Comparison of ENCODE assay signal across 31 cellular contexts in genomic region chr18:48029296-48029986, GRCh38.
"Had no signal": no experiment of that assay in that cellular context is flagged by ENCODE, and none has a peak within 500 bp of the region (broad histone marks: within the 10 kb centered on the region; RNA-seq: fewer than 3 reads in every experiment).

No MANE protein-coding gene starts in this region.

- H3K79me2 ChIP-seq: hepatocyte had no signal

- H3K9ac ChIP-seq: neural progenitor cell had no signal

- DNase-seq: activated CD4-positive, alpha-beta T cell treated with anti-CD3 and anti-CD28 coated beads for 1 hour; activated CD4-positive, alpha-beta T cell treated with anti-CD3 and anti-CD28 coated beads, Interleukin-2, amount 10 ng/mL, durations not matched to agents 7 days and 5 days; activated CD8-positive, alpha-beta T cell treated with anti-CD3 and anti-CD28 coated beads for 36 hours; activated naive CD4-positive, alpha-beta T cell treated with Interleukin-2 at 50 U/mL for 16 hours; activated naive CD8-positive, alpha-beta T cell treated with anti-CD3 and anti-CD28 coated beads for 36 hours; activated T-cell treated with anti-CD3 and anti-CD28 coated beads, Interleukin-2, amount 50 U/mL, for 48 hours; body of pancreas; dorsolateral prefrontal cortex; effector memory CD8-positive, alpha-beta T cell; erythroblast; islet precursor cell; mesendoderm; natural killer cell; right lobe of liver; stimulated activated CD4-positive, alpha-beta T cell treated with anti-CD3 and anti-CD28 coated beads, Interleukin-1b, Interleukin-23, amount 100 ng/mL, for 48 hours; stimulated activated CD4-positive, alpha-beta T cell treated with anti-CD3 and anti-CD28 coated beads, Interleukin-4, amount 100 ng/mL, for 4 hours; stimulated activated CD8-positive, alpha-beta memory T cell treated with anti-CD3 and anti-CD28 coated beads, Interleukin-4, amount 100 ng/mL, for 48 hours; T-helper 17 cell; T1000; transverse colon had no signal

- H2AFZ ChIP-seq: hepatocyte, neural progenitor cell had no signal

- H3K9me3 ChIP-seq: adrenal gland, body of pancreas, gastroesophageal sphincter, right lobe of liver, suprapubic skin, transverse colon had no signal

- H3K4me1 ChIP-seq: body of pancreas, right lobe of liver had no signal

- H3K36me3 ChIP-seq: adrenal gland, cardiac muscle cell, gastroesophageal sphincter, neural progenitor cell, right lobe of liver, transverse colon had no signal

- H3K27me3 ChIP-seq: adrenal gland, body of pancreas, cardiac muscle cell, dorsolateral prefrontal cortex, gastroesophageal sphincter, hepatocyte, neural progenitor cell, right lobe of liver, suprapubic skin, transverse colon had no signal

- H3K4me2 ChIP-seq: hepatocyte, neural progenitor cell had no signal

- H3K27ac ChIP-seq: body of pancreas, cardiac muscle cell, coronary artery, dorsolateral prefrontal cortex, gastroesophageal sphincter, hepatocyte, neural progenitor cell, right lobe of liver, suprapubic skin, transverse colon had no signal

- H3K4me3 ChIP-seq: adrenal gland, body of pancreas, cardiac muscle cell, coronary artery, dorsolateral prefrontal cortex, gastroesophageal sphincter, hepatocyte, lung, neural progenitor cell, right lobe of liver, suprapubic skin, transverse colon had no signal

- FAIRE-seq: small intestine, urothelium cell line had no signal

- ATAC-seq: activated CD8-positive, alpha-beta T cell treated with anti-CD3 and anti-CD28 coated beads for 36 hours; body of pancreas; effector memory CD8-positive, alpha-beta T cell; gastroesophageal sphincter; natural killer cell; stimulated activated memory B cell treated with anti-CD40 and anti-IgM and Interleukin-4, amounts not matched to agents 10 μg/mL and 1 μg/mL and 100 μg/mL, for 72 hours; T-helper 17 cell had no signal
